18 cellular contexts compared by ENCODE assay signal in the genomic region with DNA sequence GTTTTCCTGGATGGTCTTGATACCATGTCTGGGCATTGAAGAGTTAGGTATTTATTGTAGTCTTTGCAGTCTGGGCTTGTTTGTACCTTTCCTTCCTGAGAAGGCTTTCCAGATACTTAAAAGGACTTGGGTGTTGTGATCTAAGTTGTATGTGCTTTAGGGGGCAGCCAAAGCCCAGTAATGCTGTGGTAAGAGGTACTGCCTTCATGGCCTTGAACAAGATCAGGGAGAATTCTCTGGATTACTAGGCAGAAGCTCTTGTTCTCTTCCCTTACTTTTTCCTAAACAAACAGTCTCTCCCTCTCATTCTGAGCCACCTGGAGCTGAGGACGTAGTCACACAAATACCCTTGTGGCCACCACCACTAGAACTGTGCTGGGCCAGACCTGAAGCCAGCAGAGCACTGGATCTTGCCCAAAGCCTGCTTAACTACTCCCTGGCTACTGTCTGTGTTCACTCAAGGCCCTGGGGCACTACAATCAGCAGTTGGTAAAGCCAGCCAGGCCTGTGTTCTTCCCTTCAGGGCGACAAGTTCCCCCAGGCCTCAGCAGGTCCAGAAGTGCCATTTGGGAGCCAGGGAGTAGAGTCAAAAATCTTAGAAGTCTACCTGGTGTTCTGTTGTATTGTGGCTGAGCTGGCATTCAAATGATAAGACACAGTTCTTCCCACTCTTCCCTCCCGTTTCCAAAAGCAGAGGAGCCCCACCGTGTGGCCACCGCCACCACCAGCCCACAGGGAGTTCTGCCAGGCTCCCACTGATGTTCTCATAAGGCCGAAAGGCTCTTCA. TPM values are rescaled to one million over a fixed set of nuclear protein-coding genes. Genes with fewer than 3 reads are reported as not detected.
DNase-seq lines count a peak whose midpoint lies in the region; ATAC-seq and TF ChIP-seq lines count a peak whose summit lies in the region.
"Had no signal": no experiment of that assay in that cellular context is flagged by ENCODE, and none has a peak within 500 bp of the region (broad histone marks: within the 10 kb centered on the region; RNA-seq: fewer than 3 reads in every experiment).

No MANE protein-coding gene starts in this region.

- no peak for TF ChIP-seq CTCF in hepatocyte (IDR thresholded peaks at IDR 0.05; ENCODE audit: poor library complexity)
- no peak for TF ChIP-seq CTCF in tibial nerve (IDR thresholded peaks at IDR 0.05)
- no peak for TF ChIP-seq CTCF in prostate gland (IDR thresholded peaks at IDR 0.05)

- H3K4me3 ChIP-seq in hepatocyte, result no peak overlapping the region
- no peak overlapping the region for H3K4me3 ChIP-seq in tibial nerve
- H3K4me3 ChIP-seq in prostate gland, result no peak overlapping the region
- H3K4me3 ChIP-seq: gastrocnemius medialis, right atrium auricular region, transverse colon had no signal

- TF ChIP-seq POLR2A in tibial nerve (IDR thresholded peaks at IDR 0.05), result no peak
- TF ChIP-seq POLR2A in erythroblast (IDR thresholded peaks at IDR 0.05; ENCODE audit: low read length), result no peak
- TF ChIP-seq POLR2A in prostate gland (IDR thresholded peaks at IDR 0.05), result no peak

- ATAC-seq in GM21360 (IDR thresholded peaks at IDR 0.05; ENCODE audit: unreplicated experiment), result no peak
- ATAC-seq: gastrocnemius medialis had no signal

- no peaks in the 10 kb centered on the region for H4K20me1 ChIP-seq in hepatocyte (ENCODE audit: insufficient read depth, poor library complexity, severe bottlenecking)

- peaks cover 13% of the 10 kb centered on the region for H3K36me3 Mint-ChIP-seq in activated naive CD8-positive, alpha-beta T cell
- H3K36me3 Mint-ChIP-seq in activated naive CD8-positive, alpha-beta T cell treated with anti-CD3 and anti-CD28 coated beads for 36 hours, result peaks cover 33% of the 10 kb centered on the region

- no peaks in the 10 kb centered on the region for H3K9me2 ChIP-seq in hepatocyte (replicated peaks; ENCODE audit: insufficient read depth)

- H3K4me2 ChIP-seq in hepatocyte, result no peak overlapping the region

- peak overlapping the region; percentile 10 for H3K27ac Mint-ChIP-seq in activated naive CD8-positive, alpha-beta T cell
- no peak overlapping the region for H3K27ac Mint-ChIP-seq in activated naive CD8-positive, alpha-beta T cell treated with anti-CD3 and anti-CD28 coated beads for 36 hours
- H3K27ac Mint-ChIP-seq: activated B cell treated with CpG ODN at 0.5 μM for 24 hours had no signal

- H3K27me3 Mint-ChIP-seq in activated naive CD8-positive, alpha-beta T cell, result no peaks in the 10 kb centered on the region
- no peaks in the 10 kb centered on the region for H3K27me3 Mint-ChIP-seq in activated naive CD8-positive, alpha-beta T cell treated with anti-CD3 and anti-CD28 coated beads for 36 hours
- H3K27me3 Mint-ChIP-seq: activated B cell treated with CpG ODN at 0.5 μM for 24 hours had no signal

- H2AFZ ChIP-seq in hepatocyte, result no peak overlapping the region

- H3K4me1 ChIP-seq in hepatocyte (ENCODE audit: insufficient read depth) (no peaks in the 10 kb centered on the region), tibial nerve (peaks cover 0 to 4% (median 0%) of the 10 kb centered on the region in 4 donors), prostate gland (replicated peaks) (no peaks in the 10 kb centered on the region)
- H3K4me1 ChIP-seq: gastrocnemius medialis, right atrium auricular region, transverse colon had no signal

- peaks cover 33% of the 10 kb centered on the region for H3K79me2 ChIP-seq in hepatocyte

- no peak overlapping the region for H3K27ac ChIP-seq in hepatocyte
- no peak overlapping the region for H3K27ac ChIP-seq in tibial nerve
- no peak overlapping the region for H3K27ac ChIP-seq in prostate gland
- H3K27ac ChIP-seq: epithelial cell of prostate, gastrocnemius medialis, right atrium auricular region, transverse colon had no signal

- H3K36me3 ChIP-seq in hepatocyte (replicated peaks; ENCODE audit: insufficient read depth, low read depth) (no peaks in the 10 kb centered on the region), tibial nerve (peaks cover 0 to 40% (median 0%) of the 10 kb centered on the region in 3 donors), prostate gland (no peaks in the 10 kb centered on the region)
- H3K36me3 ChIP-seq: right atrium auricular region had no signal

- intact Hi-C loops in prostate gland (cut with DNase I), result no loop called here

- H3K9me3 ChIP-seq in hepatocyte (ENCODE audit: low read depth) (no peaks in the 10 kb centered on the region), tibial nerve (no peaks in the 10 kb centered on the region), prostate gland (no peaks in the 10 kb centered on the region)
- H3K9me3 ChIP-seq: gastrocnemius medialis, right atrium auricular region, transverse colon had no signal

- H3K4me1 Mint-ChIP-seq in activated naive CD8-positive, alpha-beta T cell (ENCODE audit: low read depth), result peaks cover 18% of the 10 kb centered on the region
- H3K4me1 Mint-ChIP-seq in activated naive CD8-positive, alpha-beta T cell treated with anti-CD3 and anti-CD28 coated beads for 36 hours, result peaks cover 13% of the 10 kb centered on the region
- H3K4me1 Mint-ChIP-seq: activated B cell treated with CpG ODN at 0.5 μM for 24 hours had no signal

- no peak overlapping the region for H3K4me3 Mint-ChIP-seq in activated naive CD8-positive, alpha-beta T cell
- H3K4me3 Mint-ChIP-seq in activated naive CD8-positive, alpha-beta T cell treated with anti-CD3 and anti-CD28 coated beads for 36 hours, result no peak overlapping the region
- H3K4me3 Mint-ChIP-seq: activated B cell treated with CpG ODN at 0.5 μM for 24 hours had no signal

- H3K9me3 Mint-ChIP-seq in activated naive CD8-positive, alpha-beta T cell (ENCODE audit: low read depth), result peaks cover 3% of the 10 kb centered on the region
- H3K9me3 Mint-ChIP-seq in activated naive CD8-positive, alpha-beta T cell treated with anti-CD3 and anti-CD28 coated beads for 36 hours, result no peaks in the 10 kb centered on the region
- H3K9me3 Mint-ChIP-seq: activated B cell treated with CpG ODN at 0.5 μM for 24 hours had no signal

- TF ChIP-seq EP300 in tibial nerve (IDR thresholded peaks at IDR 0.05), result no peak

- no peak for DNase-seq in activated naive CD8-positive, alpha-beta T cell treated with anti-CD3 and anti-CD28 coated beads for 36 hours
- DNase-seq in UCSD-AML1 (lab: John Stamatoyannopoulos, UW; ENCODE audit: unreplicated experiment) (peak; percentile 12), hepatocyte (ENCODE audit: low spot score) (peak; percentile 2), tibial nerve (ENCODE audit: low spot score in 2 of 2) (no peak), erythroblast (lab: John Stamatoyannopoulos, UW) (no peak), prostate gland (ENCODE audit: low spot score) (no peak)
- DNase-seq: activated B cell treated with CpG ODN at 0.5 μM for 24 hours, activated gamma-delta T cell, gastrocnemius medialis, HCEC 1CT, NCI-H187, NCI-H446 treated with DMSO at 0.1 percent for 48 hours, T-helper 1 cell, transverse colon had no signal

- H3K27me3 ChIP-seq in hepatocyte (no peaks in the 10 kb centered on the region), tibial nerve (no peaks in the 10 kb centered on the region), prostate gland (replicated peaks; ENCODE audit: insufficient read depth) (no peaks in the 10 kb centered on the region)
- H3K27me3 ChIP-seq: gastrocnemius medialis, right atrium auricular region, transverse colon had no signal

- 76% methylated on average over 6 of the region's 6 CpGs for WGBS in hepatocyte (ENCODE audit: low lambda C conversion rate, missing lambda C conversion rate)
- WGBS in tibial nerve, 2 donors, result 78 to 79% methylated on average over 5 to 6 of the region's 6 CpGs
- WGBS in prostate gland, result 77% methylated on average over 6 of the region's 6 CpGs

RNA-seq across cellular contexts. Expression of gene PRORP, which starts 11.4 kb away (rescaled TPM):
- 10 to 100 TPM; 33.6 to 38.0 TPM for total RNA-seq in activated naive CD8-positive, alpha-beta T cell treated with anti-CD3 and anti-CD28 coated beads for 36 hours
- total RNA-seq in hepatocyte, result 39.9 and 48.2 TPM in 2 replicates
- 19.8 and 25.8 TPM in 2 replicates for polyA plus RNA-seq in hepatocyte
- 10 to 100 TPM; 20.5 to 31.2 (median 25.8) TPM for total RNA-seq in tibial nerve
- 10 to 100 TPM; 19.7 to 27.9 TPM for total RNA-seq in prostate gland

RNA-seq across cellular contexts. Expression of gene PPP2R3C, which starts 11.9 kb away (rescaled TPM):
- 10 to 100 TPM; 36.3 to 42.4 TPM for total RNA-seq in activated naive CD8-positive, alpha-beta T cell treated with anti-CD3 and anti-CD28 coated beads for 36 hours
- 38.5 and 53.7 TPM in 2 replicates for total RNA-seq in hepatocyte
- 36.1 and 40.7 TPM in 2 replicates for polyA plus RNA-seq in hepatocyte
- 10 to 100 TPM; 14.9 to 29.7 (median 20.2) TPM for total RNA-seq in tibial nerve
- total RNA-seq in prostate gland, result 10 to 100 TPM; 16.1 to 20.9 TPM

Comparison
In these comparisons a context has a peak if more than half of its experiments do, and no peak if none do; other contexts are left out.
1. DNase-seq: peak in UCSD-AML1 (single experiment) and hepatocyte (single experiment); none in activated naive CD8-positive, alpha-beta T cell treated with anti-CD3 and anti-CD28 coated beads for 36 hours (single experiment), tibial nerve (0 of 2), erythroblast (0 of 2) and prostate gland (single experiment).